In genomic region chr5:82796643-82797416, GRCh38 we compare ENCODE assay signal across 22 cellular contexts.
"Had no signal": no experiment of that assay in that cellular context is flagged by ENCODE, and none has a peak within 500 bp of the region (broad histone marks: within the 10 kb centered on the region; RNA-seq: fewer than 3 reads in every experiment).

No MANE protein-coding gene starts in this region.

- ATAC-seq: activated CD4-positive, CD25-positive, alpha-beta regulatory T cell treated with anti-CD3 and anti-CD28 coated beads, Interleukin-2, amount 50 U/mL, for 24 hours; activated T-cell treated with anti-CD3 and anti-CD28 coated beads, Interleukin-2, amount 50 U/mL, for 72 hours; heart left ventricle; lower lobe of right lung; stimulated activated naive B cell treated with anti-CD40 and anti-IgM and Interleukin-4, amounts not matched to agents 10 μg/mL and 1 μg/mL and 100 μg/mL, for 72 hours had no signal

- H3K4me3 ChIP-seq: colonic mucosa, dorsolateral prefrontal cortex, heart left ventricle, lower lobe of right lung, transverse colon, uterus had no signal

- H3K36me3 Mint-ChIP-seq: activated naive CD4-positive, alpha-beta T cell treated with anti-CD3 and anti-CD28 coated beads, Interleukin-2, amount 10 ng/mL, durations not matched to agents 7 days and 5 days; naive B cell had no signal

- H3K9me3 ChIP-seq: colonic mucosa, heart left ventricle, lower lobe of right lung, transverse colon, uterus had no signal

- H3K27me3 Mint-ChIP-seq: naive B cell; stimulated activated naive B cell treated with anti-CD40 and anti-IgM and Interleukin-4, amounts not matched to agents 10 μg/mL and 1 μg/mL and 100 μg/mL, for 72 hours had no signal

- FAIRE-seq: bronchial epithelial cell had no signal

- H3K4me3 Mint-ChIP-seq: activated CD4-positive, alpha-beta memory T cell treated with anti-CD3 and anti-CD28 coated beads, Interleukin-2, amount 10 ng/mL, durations not matched to agents 7 days and 5 days; activated CD4-positive, alpha-beta T cell treated with anti-CD3 and anti-CD28 coated beads, Interleukin-2, amount 10 ng/mL, durations not matched to agents 24 days and 14 days; activated naive CD4-positive, alpha-beta T cell treated with anti-CD3 and anti-CD28 coated beads, Interleukin-2, amount 10 ng/mL, durations not matched to agents 7 days and 5 days; activated T-cell treated with anti-CD3 and anti-CD28 coated beads, Interleukin-2, amount 50 U/mL, for 72 hours; naive B cell; neural crest cell; stimulated activated naive B cell treated with anti-CD40 and anti-IgM and Interleukin-4, amounts not matched to agents 10 μg/mL and 1 μg/mL and 100 μg/mL, for 72 hours had no signal

- H3K4me1 ChIP-seq: colonic mucosa, heart left ventricle, lower lobe of right lung, transverse colon, uterus had no signal

- H3K9me3 Mint-ChIP-seq: activated CD4-positive, alpha-beta memory T cell treated with anti-CD3 and anti-CD28 coated beads, Interleukin-2, amount 10 ng/mL, durations not matched to agents 7 days and 5 days; activated naive CD4-positive, alpha-beta T cell treated with anti-CD3 and anti-CD28 coated beads, Interleukin-2, amount 10 ng/mL, durations not matched to agents 7 days and 5 days; activated T-cell treated with anti-CD3 and anti-CD28 coated beads, Interleukin-2, amount 50 U/mL, for 72 hours had no signal

- H3K36me3 ChIP-seq: colonic mucosa, heart left ventricle, lower lobe of right lung, transverse colon, uterus had no signal

- H3K27ac Mint-ChIP-seq: activated CD4-positive, alpha-beta memory T cell treated with anti-CD3 and anti-CD28 coated beads, Interleukin-2, amount 10 ng/mL, durations not matched to agents 7 days and 5 days; activated CD4-positive, alpha-beta T cell treated with anti-CD3 and anti-CD28 coated beads, Interleukin-2, amount 10 ng/mL, durations not matched to agents 24 days and 14 days; activated naive CD4-positive, alpha-beta T cell treated with anti-CD3 and anti-CD28 coated beads, Interleukin-2, amount 10 ng/mL, durations not matched to agents 7 days and 5 days; activated T-cell treated with anti-CD3 and anti-CD28 coated beads, Interleukin-2, amount 50 U/mL, for 72 hours; naive B cell; stimulated activated naive B cell treated with anti-CD40 and anti-IgM and Interleukin-4, amounts not matched to agents 10 μg/mL and 1 μg/mL and 100 μg/mL, for 72 hours had no signal

- H3K27me3 ChIP-seq: colonic mucosa, dorsolateral prefrontal cortex, heart left ventricle, transverse colon, uterus had no signal

- DNase-seq: activated CD4-positive, alpha-beta memory T cell treated with anti-CD3 and anti-CD28 coated beads, Interleukin-2, amount 10 ng/mL, durations not matched to agents 7 days and 5 days; activated CD4-positive, alpha-beta T cell treated with anti-CD3 and anti-CD28 coated beads, Interleukin-2, amount 10 ng/mL, durations not matched to agents 24 days and 14 days; activated effector memory CD4-positive, alpha-beta T cell treated with Interleukin-2 at 50 U/mL for 16 hours; activated naive CD4-positive, alpha-beta T cell treated with anti-CD3 and anti-CD28 coated beads, Interleukin-2, amount 10 ng/mL, durations not matched to agents 7 days and 5 days; activated T-cell treated with anti-CD3 and anti-CD28 coated beads, Interleukin-2, amount 50 U/mL, for 72 hours; amygdala; colonic mucosa; dorsolateral prefrontal cortex; heart left ventricle; kidney; lower lobe of right lung; naive B cell; retina; stimulated activated CD4-positive, alpha-beta T cell treated with anti-CD3 and anti-CD28 coated beads, Interleukin-2, amount 100 ng/mL, for 48 hours; stimulated activated CD8-positive, alpha-beta memory T cell treated with anti-CD3 and anti-CD28 coated beads, Interleukin-4, amount 100 ng/mL, for 48 hours; stimulated activated naive B cell treated with anti-CD40 and anti-IgM and Interleukin-4, amounts not matched to agents 10 μg/mL and 1 μg/mL and 100 μg/mL, for 72 hours; T-helper 9 cell; transverse colon; uterus had no signal

- H3K27ac ChIP-seq: colonic mucosa, dorsolateral prefrontal cortex, heart left ventricle, lower lobe of right lung, transverse colon, uterus had no signal

- H3K4me1 Mint-ChIP-seq: activated CD4-positive, alpha-beta memory T cell treated with anti-CD3 and anti-CD28 coated beads, Interleukin-2, amount 10 ng/mL, durations not matched to agents 7 days and 5 days; activated naive CD4-positive, alpha-beta T cell treated with anti-CD3 and anti-CD28 coated beads, Interleukin-2, amount 10 ng/mL, durations not matched to agents 7 days and 5 days; naive B cell had no signal
